Comparison of ENCODE assay signal across 1 cellular context in the genomic region with DNA sequence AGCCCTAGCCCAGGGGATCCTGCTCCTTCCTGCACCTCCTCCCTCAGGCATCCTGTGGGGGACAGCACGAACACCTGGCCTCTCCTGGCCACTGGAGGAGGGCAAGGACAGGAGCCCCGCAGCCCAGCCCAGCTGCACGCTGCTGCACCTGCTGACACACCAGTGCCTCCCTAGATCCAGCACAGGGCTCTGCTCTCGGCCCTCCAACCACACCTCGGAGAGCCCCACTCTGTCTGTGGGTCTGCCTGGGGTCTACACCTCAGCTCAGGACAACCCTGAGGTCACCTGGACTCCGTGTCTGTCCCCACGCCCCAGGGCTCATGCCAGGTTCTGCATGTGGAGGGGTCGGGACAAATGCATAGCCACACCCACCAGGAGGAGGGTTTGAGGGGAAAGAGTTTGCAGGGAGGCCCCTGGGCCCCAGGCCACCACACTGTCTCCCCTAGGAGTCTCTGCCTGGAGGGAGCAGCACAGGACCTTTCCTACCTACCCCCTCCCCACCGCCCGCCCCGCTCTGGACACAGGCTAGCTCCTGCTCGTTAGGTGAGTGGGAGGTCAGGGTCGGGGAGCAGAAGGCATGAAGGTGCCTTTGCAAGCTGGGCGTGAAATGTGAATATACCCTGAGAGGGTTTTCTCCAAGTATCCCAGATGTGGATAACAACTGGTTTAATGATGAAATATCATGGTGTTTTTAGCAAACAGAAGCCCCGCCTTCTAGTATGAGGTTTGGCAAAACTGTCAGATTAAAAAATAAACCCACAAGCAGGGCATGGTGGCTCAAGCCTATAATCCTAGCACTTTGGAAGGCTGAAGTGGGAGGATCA.
TF ChIP-seq lines count a peak whose summit lies in the region.

No MANE protein-coding gene starts in this region.

TF ChIP-seq in SK-N-SH treated with all-trans-retinoic acid at 6 μM for 48 hours, 23 proteins besides CTCF, POLR2A, EP300 and RAD21 (continued from another document):
- TF ChIP-seq, protein P1, sequence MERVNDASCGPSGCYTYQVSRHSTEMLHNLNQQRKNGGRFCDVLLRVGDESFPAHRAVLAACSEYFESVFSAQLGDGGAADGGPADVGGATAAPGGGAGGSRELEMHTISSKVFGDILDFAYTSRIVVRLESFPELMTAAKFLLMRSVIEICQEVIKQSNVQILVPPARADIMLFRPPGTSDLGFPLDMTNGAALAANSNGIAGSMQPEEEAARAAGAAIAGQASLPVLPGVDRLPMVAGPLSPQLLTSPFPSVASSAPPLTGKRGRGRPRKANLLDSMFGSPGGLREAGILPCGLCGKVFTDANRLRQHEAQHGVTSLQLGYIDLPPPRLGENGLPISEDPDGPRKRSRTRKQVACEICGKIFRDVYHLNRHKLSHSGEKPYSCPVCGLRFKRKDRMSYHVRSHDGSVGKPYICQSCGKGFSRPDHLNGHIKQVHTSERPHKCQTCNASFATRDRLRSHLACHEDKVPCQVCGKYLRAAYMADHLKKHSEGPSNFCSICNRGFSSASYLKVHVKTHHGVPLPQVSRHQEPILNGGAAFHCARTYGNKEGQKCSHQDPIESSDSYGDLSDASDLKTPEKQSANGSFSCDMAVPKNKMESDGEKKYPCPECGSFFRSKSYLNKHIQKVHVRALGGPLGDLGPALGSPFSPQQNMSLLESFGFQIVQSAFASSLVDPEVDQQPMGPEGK (CRISPR knock-in tag; IDR thresholded peaks at IDR 0.05; ENCODE audit: borderline replicate concordance), result no peak
- TF ChIP-seq, protein P2, sequence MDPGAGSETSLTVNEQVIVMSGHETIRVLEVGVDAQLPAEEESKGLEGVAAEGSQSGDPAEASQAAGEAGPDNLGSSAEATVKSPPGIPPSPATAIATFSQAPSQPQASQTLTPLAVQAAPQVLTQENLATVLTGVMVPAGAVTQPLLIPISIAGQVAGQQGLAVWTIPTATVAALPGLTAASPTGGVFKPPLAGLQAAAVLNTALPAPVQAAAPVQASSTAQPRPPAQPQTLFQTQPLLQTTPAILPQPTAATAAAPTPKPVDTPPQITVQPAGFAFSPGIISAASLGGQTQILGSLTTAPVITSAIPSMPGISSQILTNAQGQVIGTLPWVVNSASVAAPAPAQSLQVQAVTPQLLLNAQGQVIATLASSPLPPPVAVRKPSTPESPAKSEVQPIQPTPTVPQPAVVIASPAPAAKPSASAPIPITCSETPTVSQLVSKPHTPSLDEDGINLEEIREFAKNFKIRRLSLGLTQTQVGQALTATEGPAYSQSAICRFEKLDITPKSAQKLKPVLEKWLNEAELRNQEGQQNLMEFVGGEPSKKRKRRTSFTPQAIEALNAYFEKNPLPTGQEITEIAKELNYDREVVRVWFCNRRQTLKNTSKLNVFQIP (CRISPR knock-in tag; IDR thresholded peaks at IDR 0.05; ENCODE audit: borderline replicate concordance, low read depth), result no peak
- TF ChIP-seq ISL1 (CRISPR knock-in tag; IDR thresholded peaks at IDR 0.05), result no peak
- no peak for TF ChIP-seq ZNF565 (CRISPR knock-in tag; conservative IDR thresholded peaks at IDR 0.05; ENCODE audit: low read depth)
- no peak for TF ChIP-seq GLIS3 (CRISPR knock-in tag; IDR thresholded peaks at IDR 0.05)
